Comparison of ENCODE assay signal across 8 cellular contexts in the genomic region with DNA sequence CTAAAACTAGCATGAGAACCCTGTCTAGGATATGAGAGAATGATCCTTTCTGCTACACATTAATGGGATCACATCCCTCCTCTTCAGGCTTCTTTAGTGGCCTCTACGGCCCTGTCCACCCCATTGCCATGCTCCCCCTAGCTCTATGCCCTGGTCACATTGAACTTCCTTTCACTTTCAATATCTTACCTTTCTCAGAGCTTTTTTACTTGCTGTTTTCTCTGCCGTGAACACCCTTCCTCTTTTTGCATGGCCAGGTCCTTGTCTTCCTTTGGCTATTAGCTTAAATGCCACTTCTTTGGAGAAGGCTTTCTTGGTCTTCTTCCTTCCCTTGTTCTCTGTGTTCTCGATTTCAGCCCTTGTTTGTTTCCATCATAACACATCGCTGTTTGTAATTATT.
DNase-seq lines count a peak whose midpoint lies in the region; ATAC-seq and TF ChIP-seq lines count a peak whose summit lies in the region.

No MANE protein-coding gene starts in this region.

- H3K27me3 ChIP-seq in colonic mucosa, result no peaks in the 10 kb centered on the region
- H3K27me3 ChIP-seq in SJCRH30, result no peaks in the 10 kb centered on the region

- H3K36me3 Mint-ChIP-seq in endothelial cell (ENCODE audit: low read depth, unreplicated experiment), result no peaks in the 10 kb centered on the region

- no peaks in the 10 kb centered on the region for H3K9me3 Mint-ChIP-seq in endothelial cell (ENCODE audit: unreplicated experiment)

- ATAC-seq in GM21360 (IDR thresholded peaks at IDR 0.05; ENCODE audit: unreplicated experiment) (peak; percentile 62), HG03520 (IDR thresholded peaks at IDR 0.05; ENCODE audit: unreplicated experiment) (peak; percentile 78)

- TF ChIP-seq CTCF in colonic mucosa (IDR thresholded peaks at IDR 0.05) (no peak), endothelial cell (IDR thresholded peaks at IDR 0.05; ENCODE audit: unreplicated experiment) (no peak)

- no peak overlapping the region for H3K9ac ChIP-seq in colonic mucosa (ENCODE audit: low read depth in 2 of 2, low read length in 2 of 2)

- no peak overlapping the region for H3K4me3 Mint-ChIP-seq in endothelial cell (ENCODE audit: unreplicated experiment)

- H3K4me3 ChIP-seq in colonic mucosa (no peak overlapping the region), SJCRH30 (no peak overlapping the region)

- no peaks in the 10 kb centered on the region for H3K4me1 Mint-ChIP-seq in endothelial cell (ENCODE audit: unreplicated experiment)

- DNase-seq in GDM1 (lab: John Stamatoyannopoulos, UW) (peak; percentile 10), colonic mucosa (no peak), endothelial cell (ENCODE audit: low spot score) (no peak), SJCRH30 (no peak), dedifferentiated amniotic fluid mesenchymal stem cell (ENCODE audit: extremely low spot score) (no peak), NCI-H1048 (lab: John Stamatoyannopoulos, UW) (no peak)

- H3K9me3 ChIP-seq in colonic mucosa (no peaks in the 10 kb centered on the region), SJCRH30 (replicated peaks) (no peaks in the 10 kb centered on the region)

- H3K27me3 Mint-ChIP-seq in endothelial cell (ENCODE audit: unreplicated experiment), result no peaks in the 10 kb centered on the region

- no peak overlapping the region for H3K27ac Mint-ChIP-seq in endothelial cell (ENCODE audit: unreplicated experiment)

- H3K4me1 ChIP-seq in colonic mucosa (no peaks in the 10 kb centered on the region), SJCRH30 (no peaks in the 10 kb centered on the region)

- intact Hi-C loops in colonic mucosa (cut with DNase I), result no loop called here

- H3K36me3 ChIP-seq in colonic mucosa, result no peaks in the 10 kb centered on the region
- no peaks in the 10 kb centered on the region for H3K36me3 ChIP-seq in SJCRH30

- peak overlapping the region; percentile 23 for H3K27ac ChIP-seq in colonic mucosa
- H3K27ac ChIP-seq in SJCRH30, result no peak overlapping the region
